ENCODE assay signal across 8 cellular contexts in the genomic region with DNA sequence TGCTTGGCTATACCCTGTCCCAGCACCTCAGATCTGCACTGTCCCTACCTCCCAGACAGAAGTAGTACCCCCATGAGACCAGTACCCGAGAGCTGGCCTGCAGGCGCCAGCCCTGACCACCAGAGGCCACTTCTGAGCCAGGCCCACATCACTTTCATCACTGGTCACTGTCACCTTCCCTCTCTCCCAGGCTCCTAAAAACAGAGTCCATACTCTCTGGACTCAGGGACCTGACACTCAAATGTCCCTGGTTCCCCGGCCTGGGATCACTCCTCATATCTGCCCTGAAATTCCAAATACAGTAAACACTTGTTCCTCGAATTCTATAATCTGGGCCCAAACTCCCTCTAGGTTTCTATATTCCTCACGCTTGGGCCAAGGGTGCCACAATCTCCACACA. TPM values are rescaled to one million over a fixed set of nuclear protein-coding genes. Genes with fewer than 3 reads are reported as not detected.
DNase-seq lines count a peak whose midpoint lies in the region; ATAC-seq and TF ChIP-seq lines count a peak whose summit lies in the region.

No MANE protein-coding gene starts in this region.

- TF ChIP-seq POLR2A in suprapubic skin (IDR thresholded peaks at IDR 0.05), result no peak

- H3K27me3 ChIP-seq in suprapubic skin, result no peaks in the 10 kb centered on the region

- H3K36me3 Mint-ChIP-seq in chondrocyte (ENCODE audit: low read depth) (peaks cover 5% of the 10 kb centered on the region), osteocyte (ENCODE audit: unreplicated experiment) (peaks cover 6% of the 10 kb centered on the region)

- TF ChIP-seq CTCF in chondrocyte (IDR thresholded peaks at IDR 0.05) (peak; percentile 79), osteocyte (IDR thresholded peaks at IDR 0.05) (peak; percentile 70), suprapubic skin (IDR thresholded peaks at IDR 0.05) (peak in 1 of 2 donors; percentile 51)

- no peak for TF ChIP-seq EP300 in suprapubic skin (IDR thresholded peaks at IDR 0.05)

- no peaks in the 10 kb centered on the region for H3K9me3 ChIP-seq in suprapubic skin

- H3K27ac ChIP-seq in suprapubic skin, result no peak overlapping the region

- H3K4me3 ChIP-seq in suprapubic skin, result no peak overlapping the region

- peaks cover 6% of the 10 kb centered on the region for H3K4me1 ChIP-seq in suprapubic skin

- DNase-seq in NCI-H2227 (lab: John Stamatoyannopoulos, UW; ENCODE audit: unreplicated experiment) (peak; percentile 18), NCI-H2227 treated with DMSO at 0.1 percent for 48 hours (lab: John Stamatoyannopoulos, UW) (no peak), NCI-H460 (ENCODE audit: extremely low read depth, low read depth) (peak; percentile 12), chondrocyte (ENCODE audit: low spot score) (no peak), osteocyte (ENCODE audit: extremely low spot score, unreplicated experiment) (no peak), suprapubic skin (ENCODE audit: low spot score in 2 of 2) (no peak)

- peaks cover 27% of the 10 kb centered on the region for H3K36me3 ChIP-seq in suprapubic skin

- WGBS in suprapubic skin, result 83% methylated on average over 5 of the region's 5 CpGs

- ATAC-seq in GM19467 (IDR thresholded peaks at IDR 0.05; ENCODE audit: unreplicated experiment) (no peak), GM21360 (IDR thresholded peaks at IDR 0.05; ENCODE audit: unreplicated experiment) (no peak)

- no peak overlapping the region for H3K4me3 Mint-ChIP-seq in chondrocyte (ENCODE audit: unreplicated experiment)
- no peak overlapping the region for H3K4me3 Mint-ChIP-seq in osteocyte (ENCODE audit: unreplicated experiment)

- H3K9me3 Mint-ChIP-seq in chondrocyte (ENCODE audit: low read depth) (no peaks in the 10 kb centered on the region), osteocyte (ENCODE audit: unreplicated experiment) (no peaks in the 10 kb centered on the region)

- H3K27me3 Mint-ChIP-seq in chondrocyte (ENCODE audit: low read depth), result no peaks in the 10 kb centered on the region
- H3K27me3 Mint-ChIP-seq in osteocyte (ENCODE audit: unreplicated experiment), result no peaks in the 10 kb centered on the region

- H3K27ac Mint-ChIP-seq in chondrocyte (ENCODE audit: unreplicated experiment) (no peak overlapping the region), osteocyte (ENCODE audit: unreplicated experiment) (no peak overlapping the region)

- H3K4me1 Mint-ChIP-seq in chondrocyte (ENCODE audit: low read depth) (peaks cover 7% of the 10 kb centered on the region), osteocyte (ENCODE audit: unreplicated experiment) (peaks cover 7% of the 10 kb centered on the region)

RNA-seq across cellular contexts. Expression of a gene that starts 18.7 kb away (rescaled TPM):
- 2.3 and 4.5 TPM in 2 replicates for total RNA-seq in NCI-H460 (2014; rRNA removed; shearing (Covaris generic))
- 1.6 and 4.4 TPM in 2 replicates for polyA plus RNA-seq in NCI-H460 (2014; cell fraction: nucleus; rRNA removed)
- 5.2 to 7.2 TPM (median 5.8 TPM) in 3 replicates for total RNA-seq in chondrocyte
- total RNA-seq in osteocyte, result 6.6 and 7.6 TPM in 2 replicates
- 1 to 10 TPM; 2.3 to 9.9 (median 4.3) TPM for total RNA-seq in suprapubic skin

RNA-seq across cellular contexts. Expression of a gene that starts 18.9 kb away (rescaled TPM):
- 0.62 TPM in 1 of 2 replicates, not detected in the other for total RNA-seq in NCI-H460 (2014; rRNA removed; shearing (Covaris generic))
- 0.20 and 1.9 TPM in 2 replicates for polyA plus RNA-seq in NCI-H460 (2014; cell fraction: nucleus; rRNA removed)
- 1.3 to 2.1 TPM (median 1.7 TPM) in 3 replicates for total RNA-seq in chondrocyte
- total RNA-seq in osteocyte, result 2.7 and 3.0 TPM in 2 replicates
- 1 to 10 TPM in 3 of 4 donors, under 1 TPM in 1; 0.80 to 5.0 (median 1.4) TPM for total RNA-seq in suprapubic skin

Comparison
In these comparisons a context has a peak if more than half of its experiments do, and no peak if none do; other contexts are left out.
1. DNase-seq: peak in NCI-H2227 (single experiment) and NCI-H460 (single experiment); none in NCI-H2227 treated with DMSO at 0.1 percent for 48 hours (single experiment), chondrocyte (single experiment), osteocyte (single experiment) and suprapubic skin (0 of 2).